In genomic region chr11:47391077-47391583, GRCh38 we compare ENCODE assay signal across 13 cellular contexts. TPM values are rescaled to one million over a fixed set of nuclear protein-coding genes. Genes with fewer than 3 reads are reported as not detected.
A peak's percentile ranks its signal among the peaks of the same experiment; 100 is the strongest.
DNase-seq lines count a peak whose midpoint lies in the region; ATAC-seq, FAIRE-seq and TF ChIP-seq lines count a peak whose summit lies in the region.
"Had no signal": no experiment of that assay in that cellular context is flagged by ENCODE, and none has a peak within 500 bp of the region (broad histone marks: within the 10 kb centered on the region; RNA-seq: fewer than 3 reads in every experiment).

No MANE protein-coding gene starts in this region.

- H3K27ac ChIP-seq in OCI-LY3 (ENCODE audit: low read length) (peak overlapping the region; percentile 9; the same call in 1 of the 2 replicates), neutrophil (peak overlapping the region; percentile 99)
- H3K27ac ChIP-seq: brain microvascular endothelial cell had no signal

- peak; percentile 39; the same call in 1 of the 2 replicates for TF ChIP-seq POLR2A in GM12892 (IDR thresholded peaks at IDR 0.05; ENCODE audit: low read depth, low read length)

- H3K79me2 ChIP-seq in OCI-LY3 (ENCODE audit: low read length): no peaks in the 10 kb centered on the region

- no peak overlapping the region; the same call in 1 of the 2 replicates for H2AFZ ChIP-seq in OCI-LY3 (ENCODE audit: low read depth, low read length)

- intact Hi-C loops in Right ventricle myocardium superior (cut with DNase I): no loop called here

- H3K27me3 ChIP-seq in OCI-LY3 (ENCODE audit: low read depth, low read length) (no peaks in the 10 kb centered on the region), neutrophil (no peaks in the 10 kb centered on the region)
- H3K27me3 ChIP-seq: brain microvascular endothelial cell had no signal

- no peak overlapping the region for H3K4me3 ChIP-seq in OCI-LY3 (ENCODE audit: low read length)
- H3K4me3 ChIP-seq in neutrophil (ENCODE audit: low read depth in 1 of 2, low read length in 1 of 2): peak overlapping the region; percentile 78 to 92

- DNase-seq in GM12892 (ENCODE audit: insufficient read length): peak; percentile 53
- peak; percentile 76 for DNase-seq in Right ventricle myocardium superior
- no peak for DNase-seq in DMS79 treated with DMSO at 0.1 percent for 48 hours (lab: John Stamatoyannopoulos, UW)
- DNase-seq: brain microvascular endothelial cell, NCI-H510A treated with DMSO at 0.1 percent for 48 hours, SW 1271 had no signal

- H3K9me3 ChIP-seq in OCI-LY3 (ENCODE audit: insufficient read depth, low read length) (no peaks in the 10 kb centered on the region), neutrophil (no peaks in the 10 kb centered on the region)

- H3K4me1 ChIP-seq in OCI-LY3 (ENCODE audit: low read length): peaks cover 42% of the 10 kb centered on the region
- H3K4me1 ChIP-seq in neutrophil (ENCODE audit: control insufficient read depth in 1 of 2, insufficient read depth in 1 of 2, low read depth in 1 of 2, low read length in 1 of 2): peaks cover 97% of the 10 kb centered on the region in 2 experiments

- TF ChIP-seq CTCF in OCI-LY3 (IDR thresholded peaks at IDR 0.05; ENCODE audit: low read depth, low read length) (no peak), neutrophil (IDR thresholded peaks at IDR 0.05) (no peak)

- peak; percentile 69 for FAIRE-seq in GM12892 (lab: Jason Lieb, UNC)

- peak overlapping the region; percentile 34; the same call in 1 of the 2 replicates for H3K9ac ChIP-seq in OCI-LY3 (ENCODE audit: low read length)

- no peaks in the 10 kb centered on the region for H4K20me1 ChIP-seq in OCI-LY3 (ENCODE audit: insufficient read depth, low read length)

- ATAC-seq in Right ventricle myocardium superior (ENCODE audit: poor library complexity) (no peak), GM21786 (IDR thresholded peaks at IDR 0.05; ENCODE audit: unreplicated experiment) (no peak), HG02678 (IDR thresholded peaks at IDR 0.05; ENCODE audit: unreplicated experiment) (no peak), HG03139 (IDR thresholded peaks at IDR 0.05; ENCODE audit: unreplicated experiment) (no peak)

- no peaks in the 10 kb centered on the region for H3K36me3 ChIP-seq in OCI-LY3 (replicated peaks; ENCODE audit: low read depth, low read length)
- no peaks in the 10 kb centered on the region for H3K36me3 ChIP-seq in neutrophil
- H3K36me3 ChIP-seq: brain microvascular endothelial cell had no signal

- H3K4me2 ChIP-seq in OCI-LY3 (ENCODE audit: low read length): peak overlapping the region; percentile 11; the same call in 1 of the 2 replicates

RNA-seq across cellular contexts. Expression of gene SPI1, which starts 12.8 kb away (rescaled TPM):
- polyA plus RNA-seq in GM12892 (2012; ENCODE audit: missing spikeins): 5.5 TPM
- total RNA-seq in Right ventricle myocardium superior: 11.1 TPM
- total RNA-seq: fibroblast of lung, kidney epithelial cell had no signal
- polyA plus RNA-seq: fibroblast of lung had no signal

RNA-seq across cellular contexts. Expression of gene SLC39A13, which starts 17.3 kb away (rescaled TPM):
- polyA plus RNA-seq in GM12892 (2012; ENCODE audit: missing spikeins): 7.0 TPM
- total RNA-seq in Right ventricle myocardium superior: 34.5 TPM

RNA-seq across cellular contexts. Expression of gene PSMC3, which starts 35.1 kb away (rescaled TPM):
- polyA plus RNA-seq in GM12892 (2012; ENCODE audit: missing spikeins): 132 TPM
- 166 TPM for total RNA-seq in Right ventricle myocardium superior

RNA-seq across cellular contexts. Expression of gene MYBPC3, which starts 38.6 kb away (rescaled TPM):
- polyA plus RNA-seq in GM12892 (2012; ENCODE audit: missing spikeins): not detected
- total RNA-seq in Right ventricle myocardium superior: 2,568 TPM
- total RNA-seq: fibroblast of lung, kidney epithelial cell had no signal
- polyA plus RNA-seq: fibroblast of lung had no signal

RNA-seq across cellular contexts. Expression of gene RAPSN, which starts 57.8 kb away (rescaled TPM):
- 0.59 TPM for polyA plus RNA-seq in GM12892 (2012; ENCODE audit: missing spikeins)
- 6.7 TPM for total RNA-seq in Right ventricle myocardium superior
- polyA plus RNA-seq: fibroblast of lung had no signal
